In the genomic region with DNA sequence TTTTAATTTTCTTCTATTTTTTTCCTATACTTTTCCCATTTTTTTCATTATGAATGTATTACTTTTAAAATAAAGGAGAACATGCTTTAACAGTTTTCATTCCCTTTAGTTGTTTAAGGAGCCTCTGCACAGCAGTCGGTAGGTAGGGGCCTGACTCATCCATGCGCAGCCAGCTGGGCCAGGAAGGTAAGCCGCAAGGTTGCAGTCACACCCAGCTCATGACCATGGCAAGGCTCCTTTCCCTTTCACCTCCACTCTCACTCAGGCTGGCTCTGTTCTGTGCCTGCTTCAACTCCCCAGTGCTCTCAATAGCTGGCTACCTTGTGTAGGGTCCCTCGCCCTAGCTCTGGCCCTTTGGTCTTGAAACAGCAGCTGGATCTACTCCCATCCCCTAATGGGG, we compare ENCODE assay signal across 20 cellular contexts. TPM values are rescaled to one million over a fixed set of nuclear protein-coding genes. Genes with fewer than 3 reads are reported as not detected.
"Had no signal": no experiment of that assay in that cellular context is flagged by ENCODE, and none has a peak within 500 bp of the region (broad histone marks: within the 10 kb centered on the region; RNA-seq: fewer than 3 reads in every experiment).

No MANE protein-coding gene starts in this region.

- H3K9me3 Mint-ChIP-seq: mesothelial cell of epicardium, type B pancreatic cell had no signal

- H3K27ac Mint-ChIP-seq: mesothelial cell of epicardium, type B pancreatic cell had no signal

- H3K27ac ChIP-seq: neutrophil, SK-N-MC, skin epidermis, VCaP had no signal

- H3K4me3 Mint-ChIP-seq: mesothelial cell of epicardium, type B pancreatic cell had no signal

- DNase-seq: activated CD4-positive, alpha-beta T cell treated with anti-CD3 and anti-CD28 coated beads for 4 hours; activated CD8-positive, alpha-beta memory T cell treated with anti-CD3 and anti-CD28 coated beads for 24 hours; activated naive CD4-positive, alpha-beta T cell treated with Interleukin-2 at 50 U/mL for 16 hours; caudate nucleus; cortex of kidney; effector memory CD4-positive, alpha-beta T cell; head of caudate nucleus; islet precursor cell; retina; T-helper 1 cell had no signal

- H3K36me3 Mint-ChIP-seq: mesothelial cell of epicardium, type B pancreatic cell had no signal

- H3K9me3 ChIP-seq: neutrophil had no signal

- H3K4me3 ChIP-seq: SK-N-MC, skin epidermis had no signal

- H3K36me3 ChIP-seq: neutrophil had no signal

- H3K4me1 Mint-ChIP-seq: mesothelial cell of epicardium had no signal

RNA-seq across cellular contexts. Expression of a gene that starts 17.4 kb away (rescaled TPM):
- total RNA-seq: fibroblast of villous mesenchyme, mesothelial cell of epicardium, subcutaneous adipose tissue had no signal
- polyA plus RNA-seq: esophagus, liver had no signal
